ENCODE assay signal across 22 cellular contexts in the genomic region with DNA sequence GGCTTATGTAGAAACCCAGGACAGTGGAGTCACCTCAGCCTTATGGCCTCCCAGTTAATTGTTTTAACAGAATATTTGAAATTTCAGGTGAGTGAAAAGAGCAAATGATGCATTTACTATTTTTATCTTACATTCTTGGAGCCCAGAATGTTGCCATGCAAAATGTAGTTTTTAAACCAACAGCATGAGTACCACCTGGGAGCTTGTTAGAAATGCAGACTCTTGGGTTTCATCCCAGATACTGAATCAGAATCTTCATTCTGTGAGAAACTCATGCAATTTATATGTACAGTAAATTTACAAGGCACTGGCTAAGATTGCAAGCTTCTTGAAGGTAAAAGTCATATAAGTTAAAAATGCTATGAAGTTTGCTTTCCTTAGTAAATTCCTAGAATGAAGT.
"Had no signal": no experiment of that assay in that cellular context is flagged by ENCODE, and none has a peak within 500 bp of the region (broad histone marks: within the 10 kb centered on the region; RNA-seq: fewer than 3 reads in every experiment).

No MANE protein-coding gene starts in this region.

- H3K36me3 ChIP-seq: esophagus muscularis mucosa, left ventricle myocardium inferior, ovary, right atrium auricular region, upper lobe of left lung had no signal

- H3K27ac ChIP-seq: coronary artery, esophagus muscularis mucosa, left ventricle myocardium inferior, ovary, psoas muscle, right atrium auricular region, upper lobe of left lung had no signal

- DNase-seq: activated B cell treated with CpG ODN at 0.5 μM for 24 hours; activated CD4-positive, alpha-beta T cell treated with anti-CD3 and anti-CD28 coated beads for 4 hours; activated CD4-positive, alpha-beta T cell treated with anti-CD3 and anti-CD28 coated beads, Interleukin-2, amount 50 U/mL, for 48 hours; activated CD8-positive, alpha-beta memory T cell treated with anti-CD3 and anti-CD28 coated beads, Interleukin-2, amount 50 U/mL, for 48 hours; activated naive CD4-positive, alpha-beta T cell treated with Interleukin-2 at 50 U/mL for 16 hours; activated naive CD8-positive, alpha-beta T cell treated with anti-CD3 and anti-CD28 coated beads for 36 hours; activated T-cell treated with anti-CD3 and anti-CD28 coated beads, Interleukin-2, amount 50 U/mL, for 4 hours; cerebellar nuclear complex; foreskin melanocyte; immature natural killer cell; kidney glomerular epithelial cell; left ventricle myocardium inferior; ovary; psoas muscle; stimulated activated CD4-positive, alpha-beta T cell treated with anti-CD3 and anti-CD28 coated beads, Interleukin-4, amount 100 ng/mL, for 24 hours; stimulated activated naive CD4-positive, alpha-beta T cell treated with Interleukin-2 at 50 U/mL for 16 hours; T1000; upper lobe of left lung had no signal

- H3K4me3 ChIP-seq: coronary artery, esophagus muscularis mucosa, left ventricle myocardium inferior, ovary, psoas muscle, right atrium auricular region, upper lobe of left lung had no signal

- H3K4me1 ChIP-seq: esophagus muscularis mucosa, left ventricle myocardium inferior, psoas muscle, right atrium auricular region, upper lobe of left lung had no signal

- ATAC-seq: activated T-cell treated with anti-CD3 and anti-CD28 coated beads, Interleukin-2, amount 50 U/mL, for 4 hours; natural killer cell treated with Interleukin-12 subunit alpha and Interleukin-12 subunit beta and Interleukin-15 and Interleukin-18, amount 100 ng/mL, for 72 hours; psoas muscle had no signal

- H3K27me3 ChIP-seq: esophagus muscularis mucosa, ovary, right atrium auricular region, upper lobe of left lung had no signal
